1 cellular context compared by ENCODE assay signal in the genomic region with DNA sequence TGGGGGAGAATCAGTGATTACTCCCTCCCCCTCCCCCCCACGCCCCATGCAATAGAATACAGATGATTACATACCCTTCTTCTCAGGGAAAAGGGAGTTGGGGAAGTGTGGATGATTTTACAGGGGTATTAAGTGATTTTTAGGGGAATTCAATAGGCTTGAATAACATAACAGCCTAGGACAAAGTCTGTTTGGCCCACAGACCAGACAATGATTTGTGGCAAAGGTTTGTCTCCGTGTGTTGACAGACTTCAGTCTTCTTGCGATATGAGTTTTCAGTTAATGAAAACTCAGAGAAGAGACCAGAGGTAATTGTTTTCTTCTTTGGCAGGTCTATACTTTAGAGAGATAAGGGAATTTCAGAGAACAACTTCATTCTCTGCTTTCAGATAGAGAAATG.
A peak's percentile ranks its signal among the peaks of the same experiment; 100 is the strongest.
TF ChIP-seq lines count a peak whose summit lies in the region.

No MANE protein-coding gene starts in this region.

TF ChIP-seq in K562, 482 proteins besides CTCF, POLR2A, EP300 and RAD21:
- TF ChIP-seq, protein P1, sequence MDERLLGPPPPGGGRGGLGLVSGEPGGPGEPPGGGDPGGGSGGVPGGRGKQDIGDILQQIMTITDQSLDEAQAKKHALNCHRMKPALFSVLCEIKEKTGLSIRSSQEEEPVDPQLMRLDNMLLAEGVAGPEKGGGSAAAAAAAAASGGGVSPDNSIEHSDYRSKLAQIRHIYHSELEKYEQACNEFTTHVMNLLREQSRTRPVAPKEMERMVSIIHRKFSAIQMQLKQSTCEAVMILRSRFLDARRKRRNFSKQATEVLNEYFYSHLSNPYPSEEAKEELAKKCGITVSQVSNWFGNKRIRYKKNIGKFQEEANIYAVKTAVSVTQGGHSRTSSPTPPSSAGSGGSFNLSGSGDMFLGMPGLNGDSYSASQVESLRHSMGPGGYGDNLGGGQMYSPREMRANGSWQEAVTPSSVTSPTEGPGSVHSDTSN (CRISPR knock-in tag; IDR thresholded peaks at IDR 0.05; ENCODE audit: low read depth) = no peak
- TF ChIP-seq, protein P1 (tag; conservative IDR thresholded peaks at IDR 0.05; ENCODE audit: low read depth) = peak; percentile 68
- TF ChIP-seq, protein P2, sequence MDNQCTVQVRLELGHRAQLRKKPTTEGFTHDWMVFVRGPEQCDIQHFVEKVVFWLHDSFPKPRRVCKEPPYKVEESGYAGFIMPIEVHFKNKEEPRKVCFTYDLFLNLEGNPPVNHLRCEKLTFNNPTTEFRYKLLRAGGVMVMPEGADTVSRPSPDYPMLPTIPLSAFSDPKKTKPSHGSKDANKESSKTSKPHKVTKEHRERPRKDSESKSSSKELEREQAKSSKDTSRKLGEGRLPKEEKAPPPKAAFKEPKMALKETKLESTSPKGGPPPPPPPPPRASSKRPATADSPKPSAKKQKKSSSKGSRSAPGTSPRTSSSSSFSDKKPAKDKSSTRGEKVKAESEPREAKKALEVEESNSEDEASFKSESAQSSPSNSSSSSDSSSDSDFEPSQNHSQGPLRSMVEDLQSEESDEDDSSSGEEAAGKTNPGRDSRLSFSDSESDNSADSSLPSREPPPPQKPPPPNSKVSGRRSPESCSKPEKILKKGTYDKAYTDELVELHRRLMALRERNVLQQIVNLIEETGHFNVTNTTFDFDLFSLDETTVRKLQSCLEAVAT (IDR thresholded peaks at IDR 0.05) = 0 out of 4 replicates have a peak, but pooled peaks of 1 of the 2 experiments have one; percentile 20
- no peak for TF ChIP-seq ZNF707 (CRISPR knock-in tag; conservative IDR thresholded peaks at IDR 0.05)
- TF ChIP-seq KDM1A (IDR thresholded peaks at IDR 0.05) = 0 out of 4 replicates have a peak, but pooled peaks of 1 of the 2 experiments have one; percentile 60
- TF ChIP-seq MEIS2 (IDR thresholded peaks at IDR 0.05; ENCODE audit: partially characterized antibody) = peak; percentile 87
- no peak for TF ChIP-seq JUND (IDR thresholded peaks at IDR 0.05; ENCODE audit: borderline replicate concordance, low read depth, low read length)
- TF ChIP-seq JUND (tag; IDR thresholded peaks at IDR 0.05; ENCODE audit: borderline replicate concordance, low read depth, low read length) = no peak
- TF ChIP-seq RCOR1 (IDR thresholded peaks at IDR 0.05; ENCODE audit: borderline replicate concordance in 1 of 2, low read depth in 2 of 2, low read length in 2 of 2) = peak in 1 of 2 experiments; percentile 38; a peak in 1 of 4 replicates
- TF ChIP-seq HDAC1 (IDR thresholded peaks at IDR 0.05) = peak in 1 of 2 experiments; percentile 10; a peak in 1 of 4 replicates
- TF ChIP-seq, protein P3, sequence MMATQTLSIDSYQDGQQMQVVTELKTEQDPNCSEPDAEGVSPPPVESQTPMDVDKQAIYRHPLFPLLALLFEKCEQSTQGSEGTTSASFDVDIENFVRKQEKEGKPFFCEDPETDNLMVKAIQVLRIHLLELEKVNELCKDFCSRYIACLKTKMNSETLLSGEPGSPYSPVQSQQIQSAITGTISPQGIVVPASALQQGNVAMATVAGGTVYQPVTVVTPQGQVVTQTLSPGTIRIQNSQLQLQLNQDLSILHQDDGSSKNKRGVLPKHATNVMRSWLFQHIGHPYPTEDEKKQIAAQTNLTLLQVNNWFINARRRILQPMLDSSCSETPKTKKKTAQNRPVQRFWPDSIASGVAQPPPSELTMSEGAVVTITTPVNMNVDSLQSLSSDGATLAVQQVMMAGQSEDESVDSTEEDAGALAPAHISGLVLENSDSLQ (IDR thresholded peaks at IDR 0.05) = peak; percentile 63
- TF ChIP-seq SOX6 (IDR thresholded peaks at IDR 0.05) = peak; percentile 69; the same call in 1 of the 2 replicates
